In the genomic region with DNA sequence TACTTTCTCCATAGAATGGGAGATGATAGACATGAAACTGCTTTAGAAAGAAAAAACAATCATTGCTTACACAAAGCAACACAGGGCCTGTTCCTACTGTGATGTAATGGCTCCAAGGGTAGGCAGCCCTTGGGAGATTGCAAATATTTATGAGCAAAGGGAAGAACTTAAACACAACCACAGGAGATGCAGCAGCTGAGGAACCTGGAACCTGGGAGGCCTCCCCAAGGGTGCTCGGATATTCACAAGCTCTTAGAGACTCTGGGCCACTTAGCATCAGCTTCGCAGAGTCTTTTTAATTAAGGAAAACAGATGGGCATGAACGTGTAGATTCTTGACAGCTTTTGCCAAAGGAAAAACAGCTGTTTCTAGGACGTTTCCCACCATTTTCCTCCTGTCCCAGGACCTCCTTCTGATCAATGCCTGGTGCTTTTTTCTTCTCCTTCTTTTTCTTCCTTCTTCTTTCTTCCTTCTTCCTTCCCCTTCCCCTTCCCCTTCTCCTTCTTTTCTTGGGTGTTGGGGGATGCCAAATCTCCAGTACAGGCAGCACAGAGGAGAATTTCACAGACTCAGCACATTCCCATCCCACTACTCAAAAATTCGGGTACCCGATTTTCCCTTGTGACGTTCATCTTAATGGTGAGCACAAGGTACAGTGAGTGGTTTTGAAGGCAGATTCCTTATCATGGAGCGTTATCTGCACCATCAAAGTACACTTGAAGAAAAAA, we compare ENCODE assay signal across 17 cellular contexts. TPM values are rescaled to one million over a fixed set of nuclear protein-coding genes. Genes with fewer than 3 reads are reported as not detected.
A peak's percentile ranks its signal among the peaks of the same experiment; 100 is the strongest.
DNase-seq lines count a peak whose midpoint lies in the region; ATAC-seq, FAIRE-seq and TF ChIP-seq lines count a peak whose summit lies in the region.
"Had no signal": no experiment of that assay in that cellular context is flagged by ENCODE, and none has a peak within 500 bp of the region (broad histone marks: within the 10 kb centered on the region; RNA-seq: fewer than 3 reads in every experiment).

No MANE protein-coding gene starts in this region.

- no peak overlapping the region for H3K27ac ChIP-seq in BLaER1 treated with 17β-estradiol and CSF1 and Interleukin-3, amounts not matched to agents 10 nM and 100 nM
- H3K27ac ChIP-seq in CD4-positive, alpha-beta memory T cell (ENCODE audit: low read depth, low read length): peak overlapping the region; percentile 52
- H3K27ac ChIP-seq in effector memory CD4-positive, alpha-beta T cell (ENCODE audit: insufficient read depth, low read length, poor library complexity, severe bottlenecking): peak overlapping the region; percentile 69
- H3K27ac ChIP-seq in kidney (ENCODE audit: low read depth in 2 of 2, low read length in 2 of 2): no peak overlapping the region
- H3K27ac ChIP-seq: thyroid gland had no signal

- FAIRE-seq in kidney (lab: Jason Lieb, UNC): no peak
- FAIRE-seq: bronchial epithelial cell, GM12892 had no signal

- CTCF ChIA-PET in CD4-positive, alpha-beta memory T cell (lab: Charles Lee; ENCODE audit: partially characterized antibody): interaction anchor here (1.0 to 3.7 kb wide), 3 partner anchors 43 to 47 kb away, joined by 4 to 25 read pairs (median 5); no protein-coding TSS in a partner anchor
- CTCF ChIA-PET in activated CD8-positive, alpha-beta T cell treated with anti-CD3 and anti-CD28 coated beads for 36 hours (lab: Charles Lee): interaction anchor here (0.7 to 4.5 kb wide), 5 partner anchors 13 to 59 kb away, joined by 4 to 27 read pairs (median 5); no protein-coding TSS in a partner anchor

- peak overlapping the region; percentile 94 to 99 (median 97) for H3K27ac Mint-ChIP-seq in CD4-positive, alpha-beta memory T cell
- H3K27ac Mint-ChIP-seq in activated CD8-positive, alpha-beta T cell treated with anti-CD3 and anti-CD28 coated beads for 36 hours: peak overlapping the region; percentile 76
- H3K27ac Mint-ChIP-seq: B cell had no signal

- peaks cover 60 to 94% (median 78%) of the 10 kb centered on the region in 4 donors for H3K4me1 Mint-ChIP-seq in CD4-positive, alpha-beta memory T cell
- H3K4me1 Mint-ChIP-seq in activated CD8-positive, alpha-beta T cell treated with anti-CD3 and anti-CD28 coated beads for 36 hours (ENCODE audit: low read depth): peaks cover 76% of the 10 kb centered on the region

- peaks cover 0 to 7% (median 0%) of the 10 kb centered on the region in 11 experiments; a peak in 1 of 22 replicates for H3K9me3 ChIP-seq in BLaER1 treated with 17β-estradiol and CSF1 and Interleukin-3, amounts not matched to agents 10 nM and 100 nM (replicated peaks in 1 of 11)
- no peaks in the 10 kb centered on the region for H3K9me3 ChIP-seq in CD4-positive, alpha-beta memory T cell (ENCODE audit: control insufficient read depth in 1 of 2, low read length in 2 of 2)
- no peaks in the 10 kb centered on the region for H3K9me3 ChIP-seq in effector memory CD4-positive, alpha-beta T cell (ENCODE audit: control insufficient read depth, low read length)
- no peaks in the 10 kb centered on the region for H3K9me3 ChIP-seq in kidney (ENCODE audit: control insufficient read depth in 1 of 2, low read length in 2 of 2)
- H3K9me3 ChIP-seq: mucosa of descending colon, thyroid gland had no signal

- H3K27me3 Mint-ChIP-seq in CD4-positive, alpha-beta memory T cell: no peaks in the 10 kb centered on the region
- no peaks in the 10 kb centered on the region for H3K27me3 Mint-ChIP-seq in activated CD8-positive, alpha-beta T cell treated with anti-CD3 and anti-CD28 coated beads for 36 hours
- H3K27me3 Mint-ChIP-seq: B cell had no signal

- peak overlapping the region; percentile 12 to 88 (median 72) for H3K4me3 Mint-ChIP-seq in CD4-positive, alpha-beta memory T cell
- peak overlapping the region; percentile 46 for H3K4me3 Mint-ChIP-seq in activated CD8-positive, alpha-beta T cell treated with anti-CD3 and anti-CD28 coated beads for 36 hours
- H3K4me3 Mint-ChIP-seq: B cell had no signal

- H3K36me3 Mint-ChIP-seq in CD4-positive, alpha-beta memory T cell: peaks cover 0 to 1% of the 10 kb centered on the region in 2 donors
- H3K36me3 Mint-ChIP-seq in activated CD8-positive, alpha-beta T cell treated with anti-CD3 and anti-CD28 coated beads for 36 hours (ENCODE audit: low read depth): no peaks in the 10 kb centered on the region

- H3K4me3 ChIP-seq in BLaER1 treated with 17β-estradiol and CSF1 and Interleukin-3, amounts not matched to agents 10 nM and 100 nM: no peak overlapping the region
- peak overlapping the region in 1 of 2 donors; percentile 8 for H3K4me3 ChIP-seq in CD4-positive, alpha-beta memory T cell (ENCODE audit: low read length in 2 of 2)
- H3K4me3 ChIP-seq in effector memory CD4-positive, alpha-beta T cell (ENCODE audit: insufficient read depth, low read depth, low read length, poor library complexity, severe bottlenecking): no peak overlapping the region
- H3K4me3 ChIP-seq in kidney (ENCODE audit: low read length in 2 of 2): no peak overlapping the region
- H3K4me3 ChIP-seq: mucosa of descending colon, thyroid gland had no signal

- H3K4me1 ChIP-seq in BLaER1 treated with 17β-estradiol and CSF1 and Interleukin-3, amounts not matched to agents 10 nM and 100 nM: peaks cover 10 to 48% (median 28%) of the 10 kb centered on the region in 10 experiments; a peak in 18 of 20 replicates
- peaks cover 98% of the 10 kb centered on the region for H3K4me1 ChIP-seq in CD4-positive, alpha-beta memory T cell (ENCODE audit: insufficient read depth, low read length)
- H3K4me1 ChIP-seq in effector memory CD4-positive, alpha-beta T cell (ENCODE audit: control insufficient read depth, insufficient read depth, low read length, poor library complexity, severe bottlenecking): peaks cover 55% of the 10 kb centered on the region
- no peaks in the 10 kb centered on the region for H3K4me1 ChIP-seq in kidney (ENCODE audit: control insufficient read depth in 1 of 2, insufficient read depth in 1 of 2, low read depth in 1 of 2, low read length in 2 of 2)
- H3K4me1 ChIP-seq: thyroid gland had no signal

- H3K36me3 ChIP-seq in BLaER1 treated with 17β-estradiol and CSF1 and Interleukin-3, amounts not matched to agents 10 nM and 100 nM: no peaks in the 10 kb centered on the region
- H3K36me3 ChIP-seq in CD4-positive, alpha-beta memory T cell (ENCODE audit: insufficient read depth, low read length): no peaks in the 10 kb centered on the region
- H3K36me3 ChIP-seq in effector memory CD4-positive, alpha-beta T cell (ENCODE audit: control insufficient read depth, insufficient read depth, low read length): no peaks in the 10 kb centered on the region
- H3K36me3 ChIP-seq in kidney (ENCODE audit: control insufficient read depth in 1 of 2, insufficient read depth in 2 of 2, low read length in 2 of 2): no peaks in the 10 kb centered on the region
- H3K36me3 ChIP-seq: thyroid gland had no signal

- H3K4me2 ChIP-seq in BLaER1 treated with 17β-estradiol and CSF1 and Interleukin-3, amounts not matched to agents 10 nM and 100 nM: peak overlapping the region in 8 of 11 experiments; percentile 7 to 48 (median 27); a peak in 11 of 22 replicates

- TF ChIP-seq CTCF in activated CD8-positive, alpha-beta T cell treated with anti-CD3 and anti-CD28 coated beads for 36 hours (IDR thresholded peaks at IDR 0.05): no peak
- TF ChIP-seq CTCF in kidney (IDR thresholded peaks at IDR 0.05; ENCODE audit: borderline replicate concordance, extremely low read depth, insufficient read depth): no peak

- POLR2A ChIA-PET in CD4-positive, alpha-beta memory T cell (lab: Charles Lee; ENCODE audit: partially characterized antibody): interaction anchor here (0.7 to 6.8 kb wide), 8 partner anchors 13 to 91 kb away, joined by 3 to 31 read pairs (median 6); partner anchors contain the start of gene SKP1
- POLR2A ChIA-PET in activated CD8-positive, alpha-beta T cell treated with anti-CD3 and anti-CD28 coated beads for 36 hours (lab: Charles Lee): interaction anchor here (0.7 to 3.7 kb wide), 7 partner anchors 13 to 47 kb away, joined by 3 to 20 read pairs (median 3); partner anchors contain the start of gene TCF7

- no peak overlapping the region for H3K9ac ChIP-seq in BLaER1 treated with 17β-estradiol and CSF1 and Interleukin-3, amounts not matched to agents 10 nM and 100 nM
- no peak overlapping the region for H3K9ac ChIP-seq in kidney (ENCODE audit: low read length in 2 of 2)

- peaks cover 0 to 2% (median 0%) of the 10 kb centered on the region in 8 donors for H3K9me3 Mint-ChIP-seq in CD4-positive, alpha-beta memory T cell
- no peaks in the 10 kb centered on the region for H3K9me3 Mint-ChIP-seq in activated CD8-positive, alpha-beta T cell treated with anti-CD3 and anti-CD28 coated beads for 36 hours

- ATAC-seq in activated CD8-positive, alpha-beta T cell treated with anti-CD3 and anti-CD28 coated beads for 36 hours: no peak
- no peak for ATAC-seq in GM21367 (IDR thresholded peaks at IDR 0.05; ENCODE audit: unreplicated experiment)
- ATAC-seq: left ventricle myocardium superior had no signal

- peak in 2 of 5 donors; percentile 30 to 33 for DNase-seq in CD4-positive, alpha-beta memory T cell
- no peak for DNase-seq in activated CD8-positive, alpha-beta T cell treated with anti-CD3 and anti-CD28 coated beads for 36 hours
- DNase-seq in effector memory CD4-positive, alpha-beta T cell: no peak
- no peak for DNase-seq in 8988T
- DNase-seq in kidney: no peak
- DNase-seq: left ventricle myocardium superior; NCI-H1436 treated with DMSO at 0.1 percent for 48 hours; NCI-H2227 treated with DMSO at 0.1 percent for 48 hours; NK-92 treated with Interleukin-12 subunit alpha and Interleukin-12 subunit beta, amount 100 ng/mL, for 24 hours; thyroid gland had no signal

- intact Hi-C loops in CD4-positive, alpha-beta memory T cell (cut with micrococcal nuclease): loop anchor here (2.0 kb wide), 1 partner anchor 48 kb away; no protein-coding TSS in a partner anchor
- intact Hi-C loops in activated CD8-positive, alpha-beta T cell treated with anti-CD3 and anti-CD28 coated beads for 36 hours (cut with micrococcal nuclease): loop anchor here (2.0 kb wide), 2 partner anchors 14 to 18 kb away; no protein-coding TSS in a partner anchor
- intact Hi-C loops in kidney (cut with DNase I): no loop called here

- peaks cover 17 to 36% (median 26%) of the 10 kb centered on the region in 11 experiments for H3K27me3 ChIP-seq in BLaER1 treated with 17β-estradiol and CSF1 and Interleukin-3, amounts not matched to agents 10 nM and 100 nM
- H3K27me3 ChIP-seq in CD4-positive, alpha-beta memory T cell (ENCODE audit: insufficient read depth, low read length): no peaks in the 10 kb centered on the region
- H3K27me3 ChIP-seq in effector memory CD4-positive, alpha-beta T cell (replicated peaks; ENCODE audit: control insufficient read depth, insufficient read depth, low read length, poor library complexity, severe bottlenecking): no peaks in the 10 kb centered on the region
- H3K27me3 ChIP-seq: thyroid gland had no signal

- H4K20me1 ChIP-seq in BLaER1 treated with 17β-estradiol and CSF1 and Interleukin-3, amounts not matched to agents 10 nM and 100 nM: no peaks in the 10 kb centered on the region

RNA-seq across cellular contexts. Expression of gene TCF7, which starts 28.1 kb away (rescaled TPM):
- total RNA-seq in CD4-positive, alpha-beta memory T cell: 100 to 1,000 TPM; 770 to 841 TPM
- 100 to 1,000 TPM; 102 to 474 TPM for polyA plus RNA-seq in CD4-positive, alpha-beta memory T cell
- total RNA-seq in activated CD8-positive, alpha-beta T cell treated with anti-CD3 and anti-CD28 coated beads for 36 hours: 10 to 100 TPM; 47.4 to 50.3 TPM
- 15.6 TPM for total RNA-seq in kidney
- polyA plus RNA-seq in kidney (ENCODE audit: insufficient read depth, low read depth, low replicate concordance): 1.2 TPM
- total RNA-seq: HT1080 had no signal

Comparison
In these comparisons a context has a peak if more than half of its experiments do, and no peak if none do; other contexts are left out.
1. H3K27ac ChIP-seq: peak in CD4-positive, alpha-beta memory T cell (single experiment) and effector memory CD4-positive, alpha-beta T cell (single experiment); none in BLaER1 treated with 17β-estradiol and CSF1 and Interleukin-3, amounts not matched to agents 10 nM and 100 nM (0 of 11) and kidney (0 of 2).
2. RNA of gene TCF7, which starts 28.1 kb away (total RNA-seq): 770 to 841 TPM in CD4-positive, alpha-beta memory T cell; 47.4 to 50.3 TPM in activated CD8-positive, alpha-beta T cell treated with anti-CD3 and anti-CD28 coated beads for 36 hours and 15.6 TPM in kidney (single experiment); every median in the first group is over 10 times any median in the second.